ENCODE assay signal across 8 cellular contexts in genomic region chr3:48268381-48268935, GRCh38. TPM values are rescaled to one million over a fixed set of nuclear protein-coding genes. Genes with fewer than 3 reads are reported as not detected.
DNase-seq lines count a peak whose midpoint lies in the region; ATAC-seq and TF ChIP-seq lines count a peak whose summit lies in the region.

No MANE protein-coding gene starts in this region.

- peaks cover 6% of the 10 kb centered on the region for H3K36me3 ChIP-seq in effector memory CD4-positive, alpha-beta T cell (ENCODE audit: control insufficient read depth, insufficient read depth, low read length)
- peaks cover 0 to 30% of the 10 kb centered on the region in 2 donors for H3K36me3 ChIP-seq in gastrocnemius medialis

- H3K27me3 ChIP-seq in effector memory CD4-positive, alpha-beta T cell (replicated peaks; ENCODE audit: control insufficient read depth, insufficient read depth, low read length, poor library complexity, severe bottlenecking), result no peaks in the 10 kb centered on the region
- H3K27me3 ChIP-seq in gastrocnemius medialis, result no peaks in the 10 kb centered on the region

- in situ Hi-C loops in gastrocnemius medialis (cut with MboI; ENCODE audit: low sequenced_read_pairs in 4 of 4), result no loop called here

- peak overlapping the region; percentile 62 for H3K27ac ChIP-seq in effector memory CD4-positive, alpha-beta T cell (ENCODE audit: insufficient read depth, low read length, poor library complexity, severe bottlenecking)
- no peak overlapping the region for H3K27ac ChIP-seq in gastrocnemius medialis

- no peaks in the 10 kb centered on the region for H3K9me3 ChIP-seq in effector memory CD4-positive, alpha-beta T cell (ENCODE audit: control insufficient read depth, low read length)
- no peaks in the 10 kb centered on the region for H3K9me3 ChIP-seq in gastrocnemius medialis

- no peak for TF ChIP-seq CTCF in gastrocnemius medialis (IDR thresholded peaks at IDR 0.05 in 4 of 5, conservative IDR thresholded peaks at IDR 0.05 in 1 of 5)

- TF ChIP-seq POLR2A in gastrocnemius medialis (IDR thresholded peaks at IDR 0.05), result no peak

- peak overlapping the region; percentile 35 for H3K4me3 ChIP-seq in effector memory CD4-positive, alpha-beta T cell (ENCODE audit: insufficient read depth, low read depth, low read length, poor library complexity, severe bottlenecking)
- H3K4me3 ChIP-seq in gastrocnemius medialis, result no peak overlapping the region

- peak; percentile 93 for DNase-seq in activated CD4-positive, alpha-beta T cell treated with anti-CD3 and anti-CD28 coated beads for 48 hours
- peak; percentile 48 to 72 (median 54) for DNase-seq in effector memory CD4-positive, alpha-beta T cell
- DNase-seq in stimulated activated CD4-positive, alpha-beta T cell treated with anti-CD3 and anti-CD28 coated beads, Interleukin-1b, Interleukin-23, amount 100 ng/mL, for 1 hour (ENCODE audit: low read depth in 2 of 2), result peak; percentile 56 to 60
- DNase-seq in AG08395 (ENCODE audit: low spot score), result no peak
- no peak for DNase-seq in NCI-H82 (lab: John Stamatoyannopoulos, UW)
- no peak for DNase-seq in gastrocnemius medialis

- ATAC-seq in HG02798 (IDR thresholded peaks at IDR 0.05; ENCODE audit: poor library complexity, unreplicated experiment) (peak; percentile 57), GM18909 (IDR thresholded peaks at IDR 0.05; ENCODE audit: poor library complexity, unreplicated experiment) (no peak), gastrocnemius medialis (no peak)

- intact Hi-C loops in gastrocnemius medialis (cut with DNase I; ENCODE audit: low total_unique reads), result no loop called here

- peaks cover 18% of the 10 kb centered on the region for H3K4me1 ChIP-seq in effector memory CD4-positive, alpha-beta T cell (ENCODE audit: control insufficient read depth, insufficient read depth, low read length, poor library complexity, severe bottlenecking)
- no peaks in the 10 kb centered on the region for H3K4me1 ChIP-seq in gastrocnemius medialis

RNA-seq across cellular contexts. Expression of gene ZNF589, which starts 27.6 kb away (rescaled TPM):
- total RNA-seq in gastrocnemius medialis, result 1 to 10 TPM; 1.1 to 9.6 (median 3.0) TPM

RNA-seq across cellular contexts. Expression of gene NME6, which starts 32.7 kb away (rescaled TPM):
- total RNA-seq in gastrocnemius medialis, result 10 to 100 TPM; 19.9 to 26.8 (median 23.3) TPM

RNA-seq across cellular contexts. Expression of gene CAMP, which starts 45.2 kb away (rescaled TPM):
- total RNA-seq in gastrocnemius medialis, result not detected

Comparison
In these comparisons a context has a peak if more than half of its experiments do, and no peak if none do; other contexts are left out.
1. DNase-seq: peak in activated CD4-positive, alpha-beta T cell treated with anti-CD3 and anti-CD28 coated beads for 48 hours (single experiment), effector memory CD4-positive, alpha-beta T cell (3 of 3) and stimulated activated CD4-positive, alpha-beta T cell treated with anti-CD3 and anti-CD28 coated beads, Interleukin-1b, Interleukin-23, amount 100 ng/mL, for 1 hour (2 of 2); none in AG08395 (single experiment), NCI-H82 (single experiment) and gastrocnemius medialis (0 of 2).